ENCODE assay signal across 17 cellular contexts in genomic region chr7:118803-119376, GRCh38.
DNase-seq lines count a peak whose midpoint lies in the region; ATAC-seq, FAIRE-seq and TF ChIP-seq lines count a peak whose summit lies in the region.
"Had no signal": no experiment of that assay in that cellular context is flagged by ENCODE, and none has a peak within 500 bp of the region (broad histone marks: within the 10 kb centered on the region; RNA-seq: fewer than 3 reads in every experiment).

No MANE protein-coding gene starts in this region.

- H3K9ac ChIP-seq in muscle layer of colon (ENCODE audit: low read length) = no peak overlapping the region

- TF ChIP-seq CTCF in left ventricle myocardium inferior (IDR thresholded peaks at IDR 0.05; ENCODE audit: borderline replicate concordance) (no peak), chondrocyte (IDR thresholded peaks at IDR 0.05) (peak; percentile 26), Calu3 (IDR thresholded peaks at IDR 0.05; ENCODE audit: unreplicated experiment) (no peak)

- no peaks in the 10 kb centered on the region for H3K36me3 ChIP-seq in left ventricle myocardium inferior
- H3K36me3 ChIP-seq in muscle layer of colon (ENCODE audit: insufficient read depth, low read length) = no peaks in the 10 kb centered on the region

- H3K4me1 Mint-ChIP-seq in chondrocyte (ENCODE audit: low read depth) (peaks cover 21% of the 10 kb centered on the region), Calu3 (ENCODE audit: low read depth, unreplicated experiment) (no peaks in the 10 kb centered on the region)
- H3K4me1 Mint-ChIP-seq: activated CD4-positive, alpha-beta memory T cell treated with anti-CD3 and anti-CD28 coated beads, Interleukin-2, amount 10 ng/mL, durations not matched to agents 7 days and 5 days; activated naive CD4-positive, alpha-beta T cell treated with anti-CD3 and anti-CD28 coated beads, Interleukin-2, amount 50 U/mL, for 24 hours had no signal

- no peak overlapping the region for H3K4me3 Mint-ChIP-seq in chondrocyte (ENCODE audit: unreplicated experiment)
- H3K4me3 Mint-ChIP-seq in Calu3 (ENCODE audit: low read depth, unreplicated experiment) = no peak overlapping the region
- H3K4me3 Mint-ChIP-seq: activated CD4-positive, alpha-beta memory T cell treated with anti-CD3 and anti-CD28 coated beads, Interleukin-2, amount 10 ng/mL, durations not matched to agents 7 days and 5 days; activated naive CD4-positive, alpha-beta T cell treated with anti-CD3 and anti-CD28 coated beads, Interleukin-2, amount 50 U/mL, for 24 hours had no signal

- no peak overlapping the region for H3K4me3 ChIP-seq in left ventricle myocardium inferior
- no peak overlapping the region for H3K4me3 ChIP-seq in right cardiac atrium (ENCODE audit: low read length)
- no peak overlapping the region for H3K4me3 ChIP-seq in muscle layer of colon (ENCODE audit: low read depth in 1 of 2, low read length in 2 of 2)
- H3K4me3 ChIP-seq: A549 had no signal

- H3K36me3 Mint-ChIP-seq in chondrocyte (ENCODE audit: low read depth) (no peaks in the 10 kb centered on the region), Calu3 (ENCODE audit: insufficient read depth, unreplicated experiment) (no peaks in the 10 kb centered on the region)
- H3K36me3 Mint-ChIP-seq: activated naive CD4-positive, alpha-beta T cell treated with anti-CD3 and anti-CD28 coated beads, Interleukin-2, amount 50 U/mL, for 24 hours had no signal

- peak; percentile 59 for FAIRE-seq in urothelium cell line (lab: Jason Lieb, UNC)
- FAIRE-seq: A549, GM12892, GM19239 had no signal

- CTCF ChIA-PET in Calu3 (lab: Charles Lee) = no interaction called here

- H3K27me3 ChIP-seq in left ventricle myocardium inferior (ENCODE audit: low read depth) (peaks cover 31% of the 10 kb centered on the region), right cardiac atrium (ENCODE audit: control insufficient read depth, insufficient read depth) (no peaks in the 10 kb centered on the region), muscle layer of colon (ENCODE audit: control insufficient read depth in 1 of 2, insufficient read depth in 2 of 2, low read length in 2 of 2) (no peaks in the 10 kb centered on the region)

- intact Hi-C loops in left ventricle myocardium inferior (cut with micrococcal nuclease) = no loop called here
- intact Hi-C loops in right cardiac atrium (cut with DNase I) = no loop called here
- intact Hi-C loops in left colon (cut with DNase I, micrococcal nuclease) = no loop called here
- intact Hi-C loops in Calu3 (cut with micrococcal nuclease; ENCODE audit: unreplicated experiment) = no loop called here

- H3K9me3 ChIP-seq in left ventricle myocardium inferior (replicated peaks) (peaks cover 8% of the 10 kb centered on the region), right cardiac atrium (ENCODE audit: control insufficient read depth, low read length) (no peaks in the 10 kb centered on the region), muscle layer of colon (ENCODE audit: low read length) (no peaks in the 10 kb centered on the region)

- peaks cover 27% of the 10 kb centered on the region for H3K4me1 ChIP-seq in left ventricle myocardium inferior
- H3K4me1 ChIP-seq in right cardiac atrium (ENCODE audit: control insufficient read depth, insufficient read depth, low read length) = peaks cover 6% of the 10 kb centered on the region
- H3K4me1 ChIP-seq in muscle layer of colon (ENCODE audit: insufficient read depth, low read length) = peaks cover 17% of the 10 kb centered on the region
- H3K4me1 ChIP-seq: A549 had no signal

- H3K27me3 Mint-ChIP-seq in chondrocyte (ENCODE audit: low read depth) (peaks cover 14% of the 10 kb centered on the region), Calu3 (ENCODE audit: unreplicated experiment) (peaks cover 86% of the 10 kb centered on the region)

- DNase-seq in left ventricle myocardium inferior = peak; percentile 11
- DNase-seq in right cardiac atrium = no peak
- DNase-seq in chondrocyte (ENCODE audit: low spot score) = no peak
- no peak for DNase-seq in urothelium cell line (ENCODE audit: low spot score)
- no peak for DNase-seq in left colon
- DNase-seq in Calu3 = no peak
- DNase-seq: activated CD4-positive, alpha-beta memory T cell treated with anti-CD3 and anti-CD28 coated beads, Interleukin-2, amount 10 ng/mL, durations not matched to agents 7 days and 5 days; DMS79 treated with DMSO at 0.1 percent for 48 hours; mammary epithelial cell; NCI-H2107 had no signal

- H3K27ac ChIP-seq in left ventricle myocardium inferior (replicated peaks) = peak overlapping the region; percentile 76
- no peak overlapping the region for H3K27ac ChIP-seq in right cardiac atrium (ENCODE audit: low read length)
- peak overlapping the region; percentile 34 for H3K27ac ChIP-seq in muscle layer of colon (ENCODE audit: low read depth, low read length)
- H3K27ac ChIP-seq: A549 had no signal

- no peak for ATAC-seq in right cardiac atrium
- no peak for ATAC-seq in GM19395 (IDR thresholded peaks at IDR 0.05; ENCODE audit: unreplicated experiment)
- ATAC-seq in left colon = no peak
- ATAC-seq: A549, HCT116 had no signal

- 76% methylated on average over 27 of the region's 27 CpGs for WGBS in right cardiac atrium

- BruUV-seq in Calu3 (replicated peaks; lab: Mats Ljungman, UMichigan) = no TSS peak

- H3K9me3 Mint-ChIP-seq in chondrocyte (ENCODE audit: low read depth) (peaks cover 9% of the 10 kb centered on the region), Calu3 (ENCODE audit: low read depth, unreplicated experiment) (peaks cover 9% of the 10 kb centered on the region)
- H3K9me3 Mint-ChIP-seq: activated CD4-positive, alpha-beta memory T cell treated with anti-CD3 and anti-CD28 coated beads, Interleukin-2, amount 10 ng/mL, durations not matched to agents 7 days and 5 days; activated naive CD4-positive, alpha-beta T cell treated with anti-CD3 and anti-CD28 coated beads, Interleukin-2, amount 50 U/mL, for 24 hours had no signal

- H3K27ac Mint-ChIP-seq in chondrocyte (ENCODE audit: unreplicated experiment) (peak overlapping the region; percentile 84), Calu3 (ENCODE audit: unreplicated experiment) (no peak overlapping the region)
- H3K27ac Mint-ChIP-seq: activated CD4-positive, alpha-beta memory T cell treated with anti-CD3 and anti-CD28 coated beads, Interleukin-2, amount 10 ng/mL, durations not matched to agents 7 days and 5 days; activated naive CD4-positive, alpha-beta T cell treated with anti-CD3 and anti-CD28 coated beads, Interleukin-2, amount 50 U/mL, for 24 hours had no signal
